Comparison of ENCODE assay signal across 8 cellular contexts in genomic region chr19:9793051-9793591, GRCh38. TPM values are rescaled to one million over a fixed set of nuclear protein-coding genes. Genes with fewer than 3 reads are reported as not detected.
DNase-seq lines count a peak whose midpoint lies in the region; ATAC-seq and TF ChIP-seq lines count a peak whose summit lies in the region.

No MANE protein-coding gene starts in this region.

- no peaks in the 10 kb centered on the region for H3K36me3 ChIP-seq in neuron (ENCODE audit: insufficient read depth, low read length)
- no peaks in the 10 kb centered on the region for H3K36me3 ChIP-seq in subcutaneous abdominal adipose tissue (ENCODE audit: control insufficient read depth in 5 of 5, insufficient read depth in 5 of 5, low read length in 5 of 5)

- H2AFZ ChIP-seq in neuron (ENCODE audit: low read depth, low read length): peak overlapping the region; percentile 14

- H3K27me3 ChIP-seq in neuron (ENCODE audit: insufficient read depth, low read length) (no peaks in the 10 kb centered on the region), subcutaneous abdominal adipose tissue (ENCODE audit: control insufficient read depth in 5 of 5, insufficient read depth in 4 of 5, low read length in 5 of 5) (no peaks in the 10 kb centered on the region)

- DNase-seq in GDM1 (lab: John Stamatoyannopoulos, UW) (peak; percentile 55), NCI-H2227 treated with DMSO at 0.1 percent for 48 hours (lab: John Stamatoyannopoulos, UW) (peak; percentile 32), fibroblast of the aortic adventitia (ENCODE audit: low read depth) (peak; percentile 41)
- peak; percentile 53 for DNase-seq in activated T-helper 9 cell treated with anti-CD3 and anti-CD28 coated beads, Interleukin-2, amount 50 U/mL, for 16 hours (ENCODE audit: low read depth)

- H3K4me1 ChIP-seq in neuron (ENCODE audit: insufficient read depth, low read length) (peaks cover 12% of the 10 kb centered on the region), subcutaneous abdominal adipose tissue (ENCODE audit: control insufficient read depth in 5 of 5, insufficient read depth in 5 of 5, low read length in 5 of 5) (peaks cover 0 to 15% (median 5%) of the 10 kb centered on the region in 5 donors)

- H3K9ac ChIP-seq in subcutaneous abdominal adipose tissue (ENCODE audit: low read length in 5 of 5): peak overlapping the region in 3 of 5 donors; percentile 70 to 76 (median 71)

- H3K4me3 ChIP-seq in fibroblast of the aortic adventitia (ENCODE audit: low read depth, low read length): peak overlapping the region; percentile 83
- H3K4me3 ChIP-seq in neuron (ENCODE audit: low read length): peak overlapping the region; percentile 31
- peak overlapping the region; percentile 40 to 83 (median 78) for H3K4me3 ChIP-seq in subcutaneous abdominal adipose tissue (ENCODE audit: low read depth in 1 of 5, low read length in 5 of 5)

- H3K27ac ChIP-seq in subcutaneous abdominal adipose tissue (ENCODE audit: low read depth, low read length): peak overlapping the region; percentile 74

- no peak for ATAC-seq in HG03457 (IDR thresholded peaks at IDR 0.05; ENCODE audit: unreplicated experiment)
- no peak for ATAC-seq in HG02970 (IDR thresholded peaks at IDR 0.05; ENCODE audit: low FRiP score, unreplicated experiment)

- no peaks in the 10 kb centered on the region for H3K9me3 ChIP-seq in neuron (ENCODE audit: low read length)
- no peaks in the 10 kb centered on the region for H3K9me3 ChIP-seq in subcutaneous abdominal adipose tissue (ENCODE audit: control insufficient read depth in 5 of 5, low read length in 5 of 5)

- no peak for TF ChIP-seq CTCF in fibroblast of the aortic adventitia (IDR thresholded peaks at IDR 0.05; ENCODE audit: insufficient read depth, low read length)

RNA-seq across cellular contexts. Expression of gene ZNF846, which starts 24.6 kb away (rescaled TPM):
- total RNA-seq in fibroblast of the aortic adventitia (ENCODE audit: low replicate concordance): 14.6 and 46.0 TPM in 2 replicates

RNA-seq across cellular contexts. Expression of gene FBXL12, which starts 25.8 kb away (rescaled TPM):
- 14.4 and 27.8 TPM in 2 replicates for total RNA-seq in fibroblast of the aortic adventitia (ENCODE audit: low replicate concordance)

RNA-seq across cellular contexts. Expression of gene UBL5, which starts 34.6 kb away (rescaled TPM):
- total RNA-seq in fibroblast of the aortic adventitia (ENCODE audit: low replicate concordance): 83.8 and 272 TPM in 2 replicates

RNA-seq across cellular contexts. Expression of gene PIN1, which starts 42.0 kb away (rescaled TPM):
- 18.6 and 59.7 TPM in 2 replicates for total RNA-seq in fibroblast of the aortic adventitia (ENCODE audit: low replicate concordance)

Comparison
In these comparisons a context has a peak if more than half of its experiments do, and no peak if none do; other contexts are left out.
1. H3K4me3 ChIP-seq: peak in every context shown above with its lines; median percentile 83 in fibroblast of the aortic adventitia; 78 in subcutaneous abdominal adipose tissue; 31 in neuron.